Comparison of ENCODE assay signal across 1 cellular context in the genomic region with DNA sequence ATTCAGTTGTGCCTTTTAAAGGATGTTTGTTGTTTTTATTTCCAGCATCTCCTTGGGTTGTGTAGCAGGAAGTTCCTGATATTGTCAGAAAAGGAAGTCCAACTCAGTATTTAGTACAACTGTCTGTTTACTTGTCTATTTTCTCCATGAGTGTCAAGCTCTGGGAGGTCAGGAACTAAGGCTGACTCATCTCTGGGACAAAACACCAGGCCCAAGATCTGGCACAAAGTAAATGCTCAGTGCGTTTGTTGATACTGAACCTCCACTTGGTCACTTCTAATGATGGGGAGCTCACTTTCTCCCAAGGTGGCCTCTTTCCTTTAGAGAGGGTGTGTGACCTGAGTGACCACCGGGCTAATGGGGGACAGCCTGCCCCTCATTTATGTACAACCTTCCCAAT.
TF ChIP-seq lines count a peak whose summit lies in the region.

No MANE protein-coding gene starts in this region.

TF ChIP-seq in HepG2, 621 proteins besides CTCF, POLR2A, EP300 and RAD21 (continued from another document):
- TF ChIP-seq, protein P1, sequence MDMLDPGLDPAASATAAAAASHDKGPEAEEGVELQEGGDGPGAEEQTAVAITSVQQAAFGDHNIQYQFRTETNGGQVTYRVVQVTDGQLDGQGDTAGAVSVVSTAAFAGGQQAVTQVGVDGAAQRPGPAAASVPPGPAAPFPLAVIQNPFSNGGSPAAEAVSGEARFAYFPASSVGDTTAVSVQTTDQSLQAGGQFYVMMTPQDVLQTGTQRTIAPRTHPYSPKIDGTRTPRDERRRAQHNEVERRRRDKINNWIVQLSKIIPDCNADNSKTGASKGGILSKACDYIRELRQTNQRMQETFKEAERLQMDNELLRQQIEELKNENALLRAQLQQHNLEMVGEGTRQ (IDR thresholded peaks at IDR 0.05; ENCODE audit: low read depth, low read length), result no peak
- TF ChIP-seq, protein P1 (CRISPR knock-in tag; IDR thresholded peaks at IDR 0.05; ENCODE audit: borderline replicate concordance), result no peak
- TF ChIP-seq ZNF672 (CRISPR knock-in tag; IDR thresholded peaks at IDR 0.05) (no peak), SOX6 (IDR thresholded peaks at IDR 0.05) (no peak), SOX6 (CRISPR knock-in tag; IDR thresholded peaks at IDR 0.05) (peak; percentile 14; the same call in 1 of the 2 replicates), SMARCE1 (IDR thresholded peaks at IDR 0.05; ENCODE audit: borderline replicate concordance) (no peak), ADNP (CRISPR knock-in tag; IDR thresholded peaks at IDR 0.05) (no peak)
- TF ChIP-seq, protein P2, sequence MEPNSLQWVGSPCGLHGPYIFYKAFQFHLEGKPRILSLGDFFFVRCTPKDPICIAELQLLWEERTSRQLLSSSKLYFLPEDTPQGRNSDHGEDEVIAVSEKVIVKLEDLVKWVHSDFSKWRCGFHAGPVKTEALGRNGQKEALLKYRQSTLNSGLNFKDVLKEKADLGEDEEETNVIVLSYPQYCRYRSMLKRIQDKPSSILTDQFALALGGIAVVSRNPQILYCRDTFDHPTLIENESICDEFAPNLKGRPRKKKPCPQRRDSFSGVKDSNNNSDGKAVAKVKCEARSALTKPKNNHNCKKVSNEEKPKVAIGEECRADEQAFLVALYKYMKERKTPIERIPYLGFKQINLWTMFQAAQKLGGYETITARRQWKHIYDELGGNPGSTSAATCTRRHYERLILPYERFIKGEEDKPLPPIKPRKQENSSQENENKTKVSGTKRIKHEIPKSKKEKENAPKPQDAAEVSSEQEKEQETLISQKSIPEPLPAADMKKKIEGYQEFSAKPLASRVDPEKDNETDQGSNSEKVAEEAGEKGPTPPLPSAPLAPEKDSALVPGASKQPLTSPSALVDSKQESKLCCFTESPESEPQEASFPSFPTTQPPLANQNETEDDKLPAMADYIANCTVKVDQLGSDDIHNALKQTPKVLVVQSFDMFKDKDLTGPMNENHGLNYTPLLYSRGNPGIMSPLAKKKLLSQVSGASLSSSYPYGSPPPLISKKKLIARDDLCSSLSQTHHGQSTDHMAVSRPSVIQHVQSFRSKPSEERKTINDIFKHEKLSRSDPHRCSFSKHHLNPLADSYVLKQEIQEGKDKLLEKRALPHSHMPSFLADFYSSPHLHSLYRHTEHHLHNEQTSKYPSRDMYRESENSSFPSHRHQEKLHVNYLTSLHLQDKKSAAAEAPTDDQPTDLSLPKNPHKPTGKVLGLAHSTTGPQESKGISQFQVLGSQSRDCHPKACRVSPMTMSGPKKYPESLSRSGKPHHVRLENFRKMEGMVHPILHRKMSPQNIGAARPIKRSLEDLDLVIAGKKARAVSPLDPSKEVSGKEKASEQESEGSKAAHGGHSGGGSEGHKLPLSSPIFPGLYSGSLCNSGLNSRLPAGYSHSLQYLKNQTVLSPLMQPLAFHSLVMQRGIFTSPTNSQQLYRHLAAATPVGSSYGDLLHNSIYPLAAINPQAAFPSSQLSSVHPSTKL (CRISPR knock-in tag; IDR thresholded peaks at IDR 0.05), result peak; percentile 69
- TF ChIP-seq, protein P3, sequence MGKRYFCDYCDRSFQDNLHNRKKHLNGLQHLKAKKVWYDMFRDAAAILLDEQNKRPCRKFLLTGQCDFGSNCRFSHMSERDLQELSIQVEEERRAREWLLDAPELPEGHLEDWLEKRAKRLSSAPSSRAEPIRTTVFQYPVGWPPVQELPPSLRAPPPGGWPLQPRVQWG (CRISPR knock-in tag; IDR thresholded peaks at IDR 0.05; ENCODE audit: borderline replicate concordance, low read depth), result no peak
